ENCODE assay signal across 25 cellular contexts in the genomic region with DNA sequence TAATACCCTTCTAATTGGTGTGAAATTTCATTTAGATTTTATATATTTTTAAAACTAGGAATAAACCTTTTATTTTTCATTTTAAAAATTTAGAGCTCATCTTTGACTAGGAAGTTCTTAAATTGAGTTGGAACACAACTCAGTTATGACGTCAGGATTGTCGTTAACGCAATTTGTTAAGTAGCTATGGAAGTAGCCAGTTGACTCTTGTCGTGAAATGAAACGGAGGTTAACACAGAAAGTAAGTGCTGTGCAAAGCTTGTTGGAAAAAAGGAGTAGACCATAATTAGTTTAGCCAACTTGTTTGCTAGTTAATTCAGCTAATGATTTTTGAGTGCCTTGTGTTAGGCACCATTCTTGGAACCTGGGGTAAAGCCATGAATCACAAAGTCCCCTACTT. TPM values are rescaled to one million over a fixed set of nuclear protein-coding genes. Genes with fewer than 3 reads are reported as not detected.
DNase-seq lines count a peak whose midpoint lies in the region; ATAC-seq, FAIRE-seq and TF ChIP-seq lines count a peak whose summit lies in the region.
"Had no signal": no experiment of that assay in that cellular context is flagged by ENCODE, and none has a peak within 500 bp of the region (broad histone marks: within the 10 kb centered on the region; RNA-seq: fewer than 3 reads in every experiment).

No MANE protein-coding gene starts in this region.

- H3K9me3 Mint-ChIP-seq in activated naive CD8-positive, alpha-beta T cell (ENCODE audit: low read depth) = no peaks in the 10 kb centered on the region
- H3K9me3 Mint-ChIP-seq in activated naive CD8-positive, alpha-beta T cell treated with anti-CD3 and anti-CD28 coated beads, Interleukin-2, amount 50 U/mL, for 24 hours = no peaks in the 10 kb centered on the region
- H3K9me3 Mint-ChIP-seq in activated T-cell treated with anti-CD3 and anti-CD28 coated beads, Interleukin-2, amount 50 U/mL, for 4 hours = no peaks in the 10 kb centered on the region
- H3K9me3 Mint-ChIP-seq: CD14-positive monocyte had no signal

- H3K27me3 Mint-ChIP-seq in activated naive CD8-positive, alpha-beta T cell = no peaks in the 10 kb centered on the region
- no peaks in the 10 kb centered on the region for H3K27me3 Mint-ChIP-seq in activated naive CD8-positive, alpha-beta T cell treated with anti-CD3 and anti-CD28 coated beads, Interleukin-2, amount 50 U/mL, for 24 hours
- H3K27me3 Mint-ChIP-seq in activated T-cell treated with anti-CD3 and anti-CD28 coated beads, Interleukin-2, amount 50 U/mL, for 4 hours (ENCODE audit: low read depth) = no peaks in the 10 kb centered on the region

- peak overlapping the region; percentile 99 for H3K27ac ChIP-seq in HUES64 (ENCODE audit: low read depth, low read length)
- H3K27ac ChIP-seq in iPS DF 6.9 (ENCODE audit: low read length) = peak overlapping the region; percentile 74
- H3K27ac ChIP-seq in small intestine (ENCODE audit: low read depth in 1 of 2, low read length in 1 of 2) = no peak overlapping the region
- H3K27ac ChIP-seq in lower lobe of right lung = no peak overlapping the region
- H3K27ac ChIP-seq: 22Rv1 had no signal

- intact Hi-C loops in lower lobe of right lung (cut with DNase I) = no loop called here

- H3K9me3 ChIP-seq in HUES64 (ENCODE audit: insufficient read depth, low read depth, low read length) = no peaks in the 10 kb centered on the region
- H3K9me3 ChIP-seq in iPS DF 6.9 (ENCODE audit: control insufficient read depth, insufficient read depth, low read length) = no peaks in the 10 kb centered on the region
- no peaks in the 10 kb centered on the region for H3K9me3 ChIP-seq in small intestine (ENCODE audit: control insufficient read depth, low read depth)
- no peaks in the 10 kb centered on the region for H3K9me3 ChIP-seq in lower lobe of right lung
- H3K9me3 ChIP-seq: BE2C, MG63, SK-N-SH had no signal

- H3K4me3 ChIP-seq in HUES64 (ENCODE audit: low read length) (peak overlapping the region; percentile 23; the same call in 1 of the 2 replicates), iPS DF 6.9 (ENCODE audit: low read length) (no peak overlapping the region), small intestine (ENCODE audit: low read depth in 1 of 2, low read length in 2 of 2) (no peak overlapping the region), lower lobe of right lung (no peak overlapping the region)
- H3K4me3 ChIP-seq: MG63 had no signal

- H3K4me1 ChIP-seq in HUES64 (ENCODE audit: insufficient read depth, low read length) = peaks cover 51% of the 10 kb centered on the region
- peaks cover 4% of the 10 kb centered on the region; the same call in 1 of the 2 replicates for H3K4me1 ChIP-seq in iPS DF 6.9 (ENCODE audit: control insufficient read depth, insufficient read depth, low read length)
- no peaks in the 10 kb centered on the region for H3K4me1 ChIP-seq in small intestine (ENCODE audit: control insufficient read depth in 2 of 2, insufficient read depth in 1 of 2, low read depth in 1 of 2, low read length in 1 of 2)
- H3K4me1 ChIP-seq in lower lobe of right lung = no peaks in the 10 kb centered on the region
- H3K4me1 ChIP-seq: BE2C had no signal

- H3K4me3 Mint-ChIP-seq in activated naive CD8-positive, alpha-beta T cell = no peak overlapping the region
- H3K4me3 Mint-ChIP-seq in activated naive CD8-positive, alpha-beta T cell treated with anti-CD3 and anti-CD28 coated beads, Interleukin-2, amount 50 U/mL, for 24 hours = no peak overlapping the region
- no peak overlapping the region for H3K4me3 Mint-ChIP-seq in activated T-cell treated with anti-CD3 and anti-CD28 coated beads, Interleukin-2, amount 50 U/mL, for 4 hours
- H3K4me3 Mint-ChIP-seq: CD14-positive monocyte had no signal

- ATAC-seq in activated naive CD8-positive, alpha-beta T cell treated with anti-CD3 and anti-CD28 coated beads, Interleukin-2, amount 50 U/mL, for 24 hours = no peak
- no peak for ATAC-seq in activated T-cell treated with anti-CD3 and anti-CD28 coated beads, Interleukin-2, amount 50 U/mL, for 4 hours
- no peak for ATAC-seq in lower lobe of right lung

- TF ChIP-seq CTCF in lower lobe of right lung (IDR thresholded peaks at IDR 0.05) = no peak

- peaks cover 50% of the 10 kb centered on the region for H3K36me3 ChIP-seq in HUES64 (ENCODE audit: insufficient read depth, low read length)
- H3K36me3 ChIP-seq in iPS DF 6.9 (ENCODE audit: control insufficient read depth, insufficient read depth, low read length) = no peaks in the 10 kb centered on the region; the same call in 1 of the 2 replicates
- peaks cover 4 to 18% of the 10 kb centered on the region in 2 donors for H3K36me3 ChIP-seq in small intestine (ENCODE audit: control insufficient read depth in 2 of 2, insufficient read depth in 2 of 2, low read length in 2 of 2)
- H3K36me3 ChIP-seq in lower lobe of right lung = peaks cover 88% of the 10 kb centered on the region

- peak; percentile 15 for FAIRE-seq in small intestine (lab: Jason Lieb, UNC)
- FAIRE-seq: GM18507, RCC 7860 had no signal

- H3K4me1 Mint-ChIP-seq in activated naive CD8-positive, alpha-beta T cell (ENCODE audit: low read depth) = no peaks in the 10 kb centered on the region
- no peaks in the 10 kb centered on the region for H3K4me1 Mint-ChIP-seq in activated naive CD8-positive, alpha-beta T cell treated with anti-CD3 and anti-CD28 coated beads, Interleukin-2, amount 50 U/mL, for 24 hours
- no peaks in the 10 kb centered on the region for H3K4me1 Mint-ChIP-seq in activated T-cell treated with anti-CD3 and anti-CD28 coated beads, Interleukin-2, amount 50 U/mL, for 4 hours (ENCODE audit: low read depth)
- H3K4me1 Mint-ChIP-seq: CD14-positive monocyte had no signal

- no peaks in the 10 kb centered on the region for H3K27me3 ChIP-seq in HUES64 (ENCODE audit: insufficient read depth, low read length)
- no peaks in the 10 kb centered on the region for H3K27me3 ChIP-seq in iPS DF 6.9 (ENCODE audit: control insufficient read depth, insufficient read depth, low read length)
- H3K27me3 ChIP-seq in small intestine (ENCODE audit: control insufficient read depth in 2 of 2, insufficient read depth in 2 of 2, low read length in 2 of 2) = no peaks in the 10 kb centered on the region
- no peaks in the 10 kb centered on the region for H3K27me3 ChIP-seq in lower lobe of right lung (ENCODE audit: low read depth)
- H3K27me3 ChIP-seq: BE2C, MG63 had no signal

- no peak for DNase-seq in activated naive CD8-positive, alpha-beta T cell treated with anti-CD3 and anti-CD28 coated beads, Interleukin-2, amount 50 U/mL, for 24 hours
- DNase-seq in iPS DF 6.9 (ENCODE audit: low read depth, low spot score) = no peak
- no peak for DNase-seq in small intestine
- no peak for DNase-seq in activated CD4-positive, alpha-beta T cell treated with anti-CD3 and anti-CD28 coated beads for 4 hours
- DNase-seq in activated T-cell treated with anti-CD3 and anti-CD28 coated beads, Interleukin-2, amount 50 U/mL, for 4 hours = no peak
- no peak for DNase-seq in lower lobe of right lung
- DNase-seq: BE2C, DMS153, DND-41, GOT3, KBM-7, NCI-H1105 treated with DMSO at 0.1 percent for 48 hours, NCI-H146, NCI-H1930, NCI-H2107, NCI-H524 treated with DMSO at 0.1 percent for 48 hours, NCI-H774, SK-N-SH had no signal

- H3K9ac ChIP-seq in HUES64 (ENCODE audit: low read depth, low read length) = peak overlapping the region; percentile 29; the same call in 1 of the 2 replicates
- H3K9ac ChIP-seq: SK-N-SH had no signal

- 13% methylated on average over 5 of the region's 5 CpGs for WGBS in HUES64
- no CpG with 5 or more reads among the region's 5 CpGs for WGBS in iPS DF 6.9 (ENCODE audit: insufficient coverage, insufficient read length)
- WGBS in small intestine, 3 donors = 82 to 96% (median 93%) methylated on average over 5 of the region's 5 CpGs

- peaks cover 16% of the 10 kb centered on the region for H3K36me3 Mint-ChIP-seq in activated naive CD8-positive, alpha-beta T cell
- peaks cover 37% of the 10 kb centered on the region for H3K36me3 Mint-ChIP-seq in activated naive CD8-positive, alpha-beta T cell treated with anti-CD3 and anti-CD28 coated beads, Interleukin-2, amount 50 U/mL, for 24 hours (ENCODE audit: low read depth)
- peaks cover 31% of the 10 kb centered on the region for H3K36me3 Mint-ChIP-seq in activated T-cell treated with anti-CD3 and anti-CD28 coated beads, Interleukin-2, amount 50 U/mL, for 4 hours (ENCODE audit: insufficient read depth)

- peak overlapping the region; percentile 28 for H3K27ac Mint-ChIP-seq in activated naive CD8-positive, alpha-beta T cell
- no peak overlapping the region for H3K27ac Mint-ChIP-seq in activated naive CD8-positive, alpha-beta T cell treated with anti-CD3 and anti-CD28 coated beads, Interleukin-2, amount 50 U/mL, for 24 hours

RNA-seq across cellular contexts. Expression of a gene that starts 18.3 kb away (rescaled TPM):
- 34.9 TPM for polyA plus RNA-seq in HUES64 (2013, experiment 1 of 2)
- 49.3 TPM for polyA plus RNA-seq in HUES64 (2013, experiment 2 of 2)
- polyA plus RNA-seq in small intestine = 10 to 100 TPM; 38.7 to 68.1 (median 64.0) TPM
- total RNA-seq in activated T-cell treated with anti-CD3 and anti-CD28 coated beads, Interleukin-2, amount 50 U/mL, for 4 hours = 10 to 100 TPM; 26.6 to 38.2 (median 35.4) TPM
- 38.0 TPM for total RNA-seq in lower lobe of right lung

RNA-seq across cellular contexts. Expression of a gene that starts 18.6 kb away (rescaled TPM):
- polyA plus RNA-seq in HUES64 (2013, experiment 1 of 2) = 16.1 TPM
- polyA plus RNA-seq in HUES64 (2013, experiment 2 of 2) = 21.2 TPM
- polyA plus RNA-seq in small intestine = 1 to 10 TPM; 1.3 to 2.7 (median 1.4) TPM
- total RNA-seq in activated T-cell treated with anti-CD3 and anti-CD28 coated beads, Interleukin-2, amount 50 U/mL, for 4 hours = 10 to 100 TPM; 16.8 to 19.7 (median 18.0) TPM
- total RNA-seq in lower lobe of right lung = 5.7 TPM

Comparison
In these comparisons a context has a peak if more than half of its experiments do, and no peak if none do; other contexts are left out.
1. H3K27ac ChIP-seq: peak in HUES64 (single experiment) and iPS DF 6.9 (single experiment); none in small intestine (0 of 2) and lower lobe of right lung (single experiment).